Comparison of ENCODE assay signal across 23 cellular contexts in genomic region chr5:12384005-12384404, GRCh38.
"Had no signal": no experiment of that assay in that cellular context is flagged by ENCODE, and none has a peak within 500 bp of the region (broad histone marks: within the 10 kb centered on the region; RNA-seq: fewer than 3 reads in every experiment).

No MANE protein-coding gene starts in this region.

- H3K27ac ChIP-seq: PC-9, Peyer's patch, SJCRH30 had no signal

- H3K4me2 ChIP-seq: PC-9 had no signal

- H3K27me3 ChIP-seq: MG63, Peyer's patch, SJCRH30 had no signal

- H2AFZ ChIP-seq: PC-9 had no signal

- H3K36me3 ChIP-seq: MG63, Peyer's patch, SJCRH30 had no signal

- H3K9me3 ChIP-seq: MG63, Peyer's patch, SJCRH30 had no signal

- ATAC-seq: HepG2, Right ventricle myocardium inferior, SK-N-SH treated with all-trans-retinoic acid at 6 μM for 48 hours had no signal

- DNase-seq: IMR-90, Karpas-422, KG1, MG63, NCI-H1092 treated with DMSO at 0.1 percent for 48 hours, NCI-H1436, NCI-H187, NCI-H2029, NCI-H2081 treated with DMSO at 0.1 percent for 48 hours, NCI-H2171, NCI-H345, NCI-H446 treated with DMSO at 0.1 percent for 48 hours, NCI-H510A treated with DMSO at 0.1 percent for 48 hours, NCI-H526 treated with DMSO at 0.1 percent for 48 hours, NCI-H748 treated with DMSO at 0.1 percent for 48 hours, PC-9, Peyer's patch, SHP77 treated with DMSO at 0.1 percent for 48 hours, SJCRH30, T-helper 1 cell had no signal

- FAIRE-seq: HepG2 had no signal

- H3K4me3 ChIP-seq: MG63, PC-9, Peyer's patch, SJCRH30 had no signal

- H3K4me1 ChIP-seq: Peyer's patch, SJCRH30 had no signal
